ENCODE assay signal across 9 cellular contexts in the genomic region with DNA sequence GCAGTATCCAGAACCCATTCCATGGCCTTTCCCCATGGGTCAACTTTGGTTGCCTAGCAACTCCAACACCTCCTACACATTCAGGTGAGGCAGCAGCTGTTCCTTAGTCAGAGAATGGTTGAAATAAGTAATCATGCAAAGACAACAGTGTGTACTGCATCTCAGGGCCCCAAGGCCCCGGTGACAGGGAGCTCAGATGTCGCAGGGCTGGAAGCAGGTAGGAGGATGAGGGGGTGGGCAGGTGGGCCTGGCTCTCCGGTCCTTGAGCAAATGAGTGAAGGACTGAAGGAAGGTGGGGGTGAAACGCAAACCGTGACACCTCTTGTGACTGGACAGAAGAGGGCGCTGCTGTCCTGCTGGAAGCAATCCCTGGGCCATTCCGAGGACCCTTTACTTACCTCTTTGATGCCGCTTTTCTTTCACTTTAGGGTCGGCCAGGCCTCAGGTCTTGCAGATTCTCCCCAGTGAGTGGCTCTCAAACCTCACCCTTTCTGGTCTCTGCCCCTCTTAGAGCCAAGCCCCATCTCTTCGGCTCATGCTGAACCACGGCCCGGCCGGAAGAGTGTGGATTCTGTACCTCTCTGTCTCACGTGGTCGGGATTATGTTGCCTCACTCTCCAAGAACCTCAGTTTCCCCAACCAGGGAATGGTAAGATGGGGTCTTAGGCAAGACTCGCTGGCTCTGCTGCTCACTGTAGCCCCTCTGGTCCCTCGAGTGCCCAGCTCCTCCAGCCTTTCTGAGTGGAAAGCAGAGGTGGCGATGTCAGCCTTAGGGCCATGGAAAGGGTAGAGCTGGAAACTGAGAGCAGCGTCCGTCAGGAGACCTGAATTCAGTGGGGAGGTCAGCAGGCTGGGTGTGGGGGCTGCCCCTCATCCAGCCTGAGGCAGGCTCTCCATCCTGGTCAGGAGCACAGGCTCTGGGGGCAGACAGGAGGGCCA. TPM values are rescaled to one million over a fixed set of nuclear protein-coding genes. Genes with fewer than 3 reads are reported as not detected.
DNase-seq lines count a peak whose midpoint lies in the region; ATAC-seq, FAIRE-seq and TF ChIP-seq lines count a peak whose summit lies in the region.
"Had no signal": no experiment of that assay in that cellular context is flagged by ENCODE, and none has a peak within 500 bp of the region (broad histone marks: within the 10 kb centered on the region; RNA-seq: fewer than 3 reads in every experiment).

No MANE protein-coding gene starts in this region.

- H3K36me3 ChIP-seq in heart left ventricle = no peaks in the 10 kb centered on the region
- H3K36me3 ChIP-seq in gastrocnemius medialis = no peaks in the 10 kb centered on the region

- TF ChIP-seq POLR2A in heart left ventricle (IDR thresholded peaks at IDR 0.05) (no peak), gastrocnemius medialis (IDR thresholded peaks at IDR 0.05) (no peak)

- H3K4me1 ChIP-seq in heart left ventricle (peaks cover 0 to 9% (median 0%) of the 10 kb centered on the region in 12 donors), gastrocnemius medialis (peaks cover 0 to 8% of the 10 kb centered on the region in 2 donors)

- H3K27ac ChIP-seq in heart left ventricle (no peak overlapping the region), gastrocnemius medialis (no peak overlapping the region)

- no peak for FAIRE-seq in D721Med (lab: Jason Lieb, UNC)

- 30 to 37% (median 34%) methylated on average over 17 to 20 of the region's 20 CpGs for WGBS in heart left ventricle, 4 donors

- in situ Hi-C loops in gastrocnemius medialis (cut with MboI; ENCODE audit: low sequenced_read_pairs in 4 of 4) = no loop called here

- TF ChIP-seq CTCF in D721Med (IDR thresholded peaks at IDR 0.05; ENCODE audit: insufficient read depth, missing control alignments) (peak; percentile 71), heart left ventricle (IDR thresholded peaks at IDR 0.05) (peak; percentile 46 to 74 (median 64)), gastrocnemius medialis (IDR thresholded peaks at IDR 0.05 in 4 of 5, conservative IDR thresholded peaks at IDR 0.05 in 1 of 5) (peak in 4 of 5 experiments; percentile 17 to 53 (median 42))

- peak; percentile 56 for DNase-seq in D721Med (ENCODE audit: insufficient read length, low spot score)
- peak; percentile 65 to 81 for DNase-seq in Kasumi-1 (lab: John Stamatoyannopoulos, UW)
- DNase-seq in RPMI8226 = peak; percentile 58
- peak; percentile 31 for DNase-seq in activated naive CD4-positive, alpha-beta T cell treated with anti-CD3 and anti-CD28 coated beads, Interleukin-2, amount 50 U/mL, for 16 hours
- DNase-seq in heart left ventricle = peak in 2 of 5 donors; percentile 33 to 40
- DNase-seq in gastrocnemius medialis = no peak
- DNase-seq in OCI-M2 (lab: John Stamatoyannopoulos, UW; ENCODE audit: unreplicated experiment) = no peak
- no peak for DNase-seq in HPDE6-E6E7 (ENCODE audit: extremely low spot score)

- peak in 3 of 4 donors; percentile 52 to 72 (median 71) for ATAC-seq in heart left ventricle
- peak in 1 of 2 donors; percentile 42 for ATAC-seq in gastrocnemius medialis

- H3K4me3 ChIP-seq in heart left ventricle (peak overlapping the region in 1 of 12 donors; percentile 19), gastrocnemius medialis (no peak overlapping the region)

- intact Hi-C loops in heart left ventricle (cut with DNase I) = loop anchor here (1.0 to 10.0 kb wide), 5 partner anchors 90 to 260 kb away; no protein-coding TSS in a partner anchor
- intact Hi-C loops in gastrocnemius medialis (cut with DNase I; ENCODE audit: low total_unique reads) = no loop called here

- H3K27me3 ChIP-seq in heart left ventricle (peaks cover 0 to 67% (median 17%) of the 10 kb centered on the region in 9 donors), gastrocnemius medialis (peaks cover 0 to 10% (median 0%) of the 10 kb centered on the region in 3 donors)

- H3K9me3 ChIP-seq in heart left ventricle = no peaks in the 10 kb centered on the region
- no peaks in the 10 kb centered on the region for H3K9me3 ChIP-seq in gastrocnemius medialis

RNA-seq across cellular contexts. Expression of a gene that starts 5.6 kb away (rescaled TPM):
- total RNA-seq in heart left ventricle (not detected), gastrocnemius medialis (not detected)
- not detected for polyA plus RNA-seq in heart left ventricle
- total RNA-seq: T-helper 2 cell treated with Interferon-gamma antibody and Interleukin-4, amounts not matched to agents 100 ng/mL and 5 ng/mL, for 36 hours had no signal

Comparison
In these comparisons a context has a peak if more than half of its experiments do, and no peak if none do; other contexts are left out.
1. DNase-seq: peak in D721Med (single experiment), Kasumi-1 (2 of 2), RPMI8226 (single experiment) and activated naive CD4-positive, alpha-beta T cell treated with anti-CD3 and anti-CD28 coated beads, Interleukin-2, amount 50 U/mL, for 16 hours (single experiment); none in gastrocnemius medialis (0 of 2), OCI-M2 (single experiment) and HPDE6-E6E7 (single experiment).
2. Peak in every context shown above with its lines, with median percentiles within 50 percentile points of each other: CTCF ChIP-seq.